8 cellular contexts compared by ENCODE assay signal in the genomic region with DNA sequence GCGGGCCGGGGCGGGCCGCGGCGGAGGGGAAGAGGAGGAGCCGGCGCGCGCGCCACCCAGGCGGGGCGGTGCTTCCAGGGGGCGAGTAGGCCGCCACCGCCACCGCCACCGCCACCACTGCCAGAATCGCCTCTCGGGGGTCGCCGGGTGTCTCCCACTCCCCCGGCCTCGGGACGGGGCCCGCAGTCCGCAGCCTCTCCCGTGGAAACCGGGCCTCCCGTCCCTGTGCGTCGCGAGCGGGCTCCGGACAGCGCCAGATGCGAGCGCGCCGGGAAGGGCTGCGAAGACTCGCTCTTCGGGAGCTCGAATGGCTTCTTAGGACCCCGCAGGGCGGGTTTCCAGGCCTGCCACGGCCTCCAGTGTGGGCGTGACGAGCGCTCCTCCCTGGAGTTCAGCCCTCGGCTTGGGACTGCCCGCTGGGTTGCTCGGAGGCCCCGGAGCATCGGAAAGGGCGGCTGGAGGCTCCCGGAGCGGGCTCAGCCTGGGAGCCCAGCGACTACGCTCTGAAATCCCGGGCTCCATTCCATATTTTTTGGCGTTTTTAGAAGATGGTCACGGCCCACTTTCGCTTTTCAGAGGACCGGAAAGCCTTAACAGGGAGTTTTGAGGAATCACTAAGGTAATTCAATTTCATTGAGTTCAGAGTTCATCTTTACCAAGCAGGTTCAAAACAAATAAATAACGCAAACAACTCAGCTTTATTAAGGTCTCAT. TPM values are rescaled to one million over a fixed set of nuclear protein-coding genes. Genes with fewer than 3 reads are reported as not detected.
DNase-seq lines count a peak whose midpoint lies in the region; ATAC-seq and TF ChIP-seq lines count a peak whose summit lies in the region.

No MANE protein-coding gene starts in this region.

- peaks cover 5% of the 10 kb centered on the region for H3K9me3 Mint-ChIP-seq in CD8-positive, alpha-beta T cell
- peaks cover 7% of the 10 kb centered on the region for H3K9me3 Mint-ChIP-seq in activated CD8-positive, alpha-beta T cell treated with anti-CD3 and anti-CD28 coated beads, Interleukin-2, amount 10 ng/mL, durations not matched to agents 7 days and 5 days (ENCODE audit: insufficient read depth)

- intact Hi-C loops in CD8-positive, alpha-beta T cell (cut with DNase I, micrococcal nuclease) = loop anchor here (1.0 to 5.0 kb wide), 8 partner anchors 21 to 1180 kb away; a partner anchor contains a TSS
- intact Hi-C loops in lower lobe of right lung (cut with DNase I) = no loop called here

- H3K27ac Mint-ChIP-seq in CD8-positive, alpha-beta T cell = peak overlapping the region; percentile 86
- H3K27ac Mint-ChIP-seq in activated CD8-positive, alpha-beta T cell treated with anti-CD3 and anti-CD28 coated beads, Interleukin-2, amount 10 ng/mL, durations not matched to agents 7 days and 5 days = peak overlapping the region; percentile 86

- H3K27ac ChIP-seq in CD8-positive, alpha-beta T cell (ENCODE audit: low read depth, low read length) = peak overlapping the region; percentile 63
- peak overlapping the region; percentile 96 for H3K27ac ChIP-seq in lower lobe of right lung

- peaks cover 12% of the 10 kb centered on the region for H3K36me3 Mint-ChIP-seq in CD8-positive, alpha-beta T cell
- peaks cover 26% of the 10 kb centered on the region for H3K36me3 Mint-ChIP-seq in activated CD8-positive, alpha-beta T cell treated with anti-CD3 and anti-CD28 coated beads, Interleukin-2, amount 10 ng/mL, durations not matched to agents 7 days and 5 days (ENCODE audit: low read depth)

- H3K27me3 Mint-ChIP-seq in CD8-positive, alpha-beta T cell (ENCODE audit: low read depth) = no peaks in the 10 kb centered on the region
- no peaks in the 10 kb centered on the region for H3K27me3 Mint-ChIP-seq in activated CD8-positive, alpha-beta T cell treated with anti-CD3 and anti-CD28 coated beads, Interleukin-2, amount 10 ng/mL, durations not matched to agents 7 days and 5 days (ENCODE audit: low read depth)

- no peaks in the 10 kb centered on the region for H3K36me3 ChIP-seq in CD8-positive, alpha-beta T cell (ENCODE audit: insufficient read depth, low read length)
- peaks cover 3% of the 10 kb centered on the region for H3K36me3 ChIP-seq in lower lobe of right lung

- H3K9me3 ChIP-seq in CD8-positive, alpha-beta T cell (ENCODE audit: low read length) = no peaks in the 10 kb centered on the region
- H3K9me3 ChIP-seq in lower lobe of right lung = no peaks in the 10 kb centered on the region

- POLR2A ChIA-PET in CD8-positive, alpha-beta T cell (lab: Charles Lee) = interaction anchor here (0.6 to 1.6 kb wide), 4 partner anchors 10 to 653 kb away, joined by 3 to 8 read pairs (median 4); a partner anchor contains a TSS
- POLR2A ChIA-PET in activated CD8-positive, alpha-beta T cell treated with anti-CD3 and anti-CD28 coated beads, Interleukin-2, amount 10 ng/mL, durations not matched to agents 7 days and 5 days (lab: Charles Lee) = interaction anchor here (0.6 to 1.6 kb wide), 4 partner anchors 14 to 56 kb away, joined by 3 to 10 read pairs (median 4); a partner anchor contains a TSS

- no peaks in the 10 kb centered on the region for H3K27me3 ChIP-seq in CD8-positive, alpha-beta T cell (ENCODE audit: insufficient read depth, low read length)
- no peaks in the 10 kb centered on the region for H3K27me3 ChIP-seq in lower lobe of right lung (ENCODE audit: low read depth)

- peak overlapping the region; percentile 87 for H3K4me3 ChIP-seq in CD8-positive, alpha-beta T cell (ENCODE audit: low read depth, low read length)
- peak overlapping the region; percentile 77 for H3K4me3 ChIP-seq in lower lobe of right lung

- TF ChIP-seq CTCF in CD8-positive, alpha-beta T cell (IDR thresholded peaks at IDR 0.05) = no peak
- TF ChIP-seq CTCF in lower lobe of right lung (IDR thresholded peaks at IDR 0.05) = no peak

- peak; percentile 82 for ATAC-seq in CD8-positive, alpha-beta T cell
- ATAC-seq in GM19455 (IDR thresholded peaks at IDR 0.05; ENCODE audit: unreplicated experiment) (peak; percentile 91), lower lobe of right lung (peak; percentile 98 to 99)
- peak; percentile 88 for ATAC-seq in activated CD8-positive, alpha-beta T cell treated with anti-CD3 and anti-CD28 coated beads, Interleukin-2, amount 10 ng/mL, durations not matched to agents 7 days and 5 days

- H3K4me3 Mint-ChIP-seq in CD8-positive, alpha-beta T cell = peak overlapping the region; percentile 89
- peak overlapping the region; percentile 81 for H3K4me3 Mint-ChIP-seq in activated CD8-positive, alpha-beta T cell treated with anti-CD3 and anti-CD28 coated beads, Interleukin-2, amount 10 ng/mL, durations not matched to agents 7 days and 5 days

- CTCF ChIA-PET in CD8-positive, alpha-beta T cell (lab: Charles Lee) = interaction anchor here (1.0 to 1.8 kb wide), 2 partner anchors 15 to 72 kb away, joined by 3 to 7 read pairs; no protein-coding TSS in a partner anchor
- CTCF ChIA-PET in activated CD8-positive, alpha-beta T cell treated with anti-CD3 and anti-CD28 coated beads, Interleukin-2, amount 10 ng/mL, durations not matched to agents 7 days and 5 days (lab: Charles Lee) = interaction anchor here (1.0 kb wide), 1 partner anchor 11 kb away, joined by 5 read pairs; no protein-coding TSS in a partner anchor

- peaks cover 33% of the 10 kb centered on the region for H3K4me1 ChIP-seq in CD8-positive, alpha-beta T cell (ENCODE audit: insufficient read depth, low read length)
- peaks cover 23% of the 10 kb centered on the region for H3K4me1 ChIP-seq in lower lobe of right lung

- peaks cover 45% of the 10 kb centered on the region for H3K4me1 Mint-ChIP-seq in CD8-positive, alpha-beta T cell (ENCODE audit: low read depth)
- peaks cover 39% of the 10 kb centered on the region for H3K4me1 Mint-ChIP-seq in activated CD8-positive, alpha-beta T cell treated with anti-CD3 and anti-CD28 coated beads, Interleukin-2, amount 10 ng/mL, durations not matched to agents 7 days and 5 days (ENCODE audit: low read depth)

- DNase-seq in CD8-positive, alpha-beta T cell = peak; percentile 58 to 86 (median 75)
- DNase-seq in HK-2 (ENCODE audit: unreplicated experiment) (peak; percentile 92), NCI-H82 treated with DMSO at 0.1 percent for 48 hours (lab: John Stamatoyannopoulos, UW; ENCODE audit: unreplicated experiment) (peak; percentile 85), lower lobe of right lung (peak; percentile 98)
- peak; percentile 86 for DNase-seq in activated CD8-positive, alpha-beta T cell treated with anti-CD3 and anti-CD28 coated beads, Interleukin-2, amount 10 ng/mL, durations not matched to agents 7 days and 5 days
- DNase-seq in effector CD4-positive, alpha-beta T cell = peak; percentile 73
- peak; percentile 62 to 83 (median 64) for DNase-seq in stimulated activated CD4-positive, alpha-beta T cell treated with anti-CD3 and anti-CD28 coated beads, TNF-alpha, amount 100 ng/mL, for 24 hours (ENCODE audit: low read depth in 3 of 3)

RNA-seq across cellular contexts. Expression of a gene that starts 0.4 kb away (rescaled TPM):
- 10 to 100 TPM; 12.8 to 13.9 TPM for total RNA-seq in CD8-positive, alpha-beta T cell
- 10 to 100 TPM; 38.2 to 38.4 TPM for total RNA-seq in activated CD8-positive, alpha-beta T cell treated with anti-CD3 and anti-CD28 coated beads, Interleukin-2, amount 10 ng/mL, durations not matched to agents 7 days and 5 days
- total RNA-seq in lower lobe of right lung = 68.5 TPM

RNA-seq across cellular contexts. Expression of a gene that starts 47.8 kb away (rescaled TPM):
- total RNA-seq in CD8-positive, alpha-beta T cell = 10 to 100 TPM; 39.5 to 40.5 TPM
- 100 to 1,000 TPM; 140 TPM for total RNA-seq in activated CD8-positive, alpha-beta T cell treated with anti-CD3 and anti-CD28 coated beads, Interleukin-2, amount 10 ng/mL, durations not matched to agents 7 days and 5 days
- 11.0 TPM for total RNA-seq in lower lobe of right lung

RNA-seq across cellular contexts. Expression of a gene that starts 54.9 kb away (rescaled TPM):
- total RNA-seq in CD8-positive, alpha-beta T cell = 10 to 100 TPM; 58.5 to 76.2 TPM
- 10 to 100 TPM; 62.8 to 67.2 TPM for total RNA-seq in activated CD8-positive, alpha-beta T cell treated with anti-CD3 and anti-CD28 coated beads, Interleukin-2, amount 10 ng/mL, durations not matched to agents 7 days and 5 days
- total RNA-seq in lower lobe of right lung = 63.6 TPM

Comparison
In these comparisons a context has a peak if more than half of its experiments do, and no peak if none do; other contexts are left out.
1. Peak in every context shown above with its lines: DNase-seq, ATAC-seq, H3K4me3 ChIP-seq and H3K27ac ChIP-seq.